Comparison of ENCODE assay signal across 1 cellular context in the genomic region with DNA sequence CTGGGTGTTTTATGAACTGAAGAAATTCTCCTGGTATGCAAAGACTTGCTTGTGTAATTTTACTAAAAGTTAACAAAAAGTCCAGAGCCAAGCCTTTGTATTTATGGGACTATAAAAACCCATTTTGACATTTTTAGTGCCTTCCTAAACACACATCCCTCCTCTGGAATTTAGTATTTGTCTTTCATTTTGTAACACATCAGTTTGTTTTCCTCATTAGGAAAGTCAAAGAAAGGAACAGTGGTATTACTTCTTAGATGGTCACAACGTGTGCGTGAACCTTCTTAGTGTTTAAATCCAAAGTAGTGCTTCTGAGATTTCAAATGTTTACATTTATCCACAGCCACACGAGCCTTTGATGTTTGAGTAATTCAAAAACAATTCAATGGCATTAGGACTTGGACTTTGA.
TF ChIP-seq lines count a peak whose summit lies in the region.

No MANE protein-coding gene starts in this region.

TF ChIP-seq in A549, 52 proteins besides CTCF, POLR2A, EP300 and RAD21:
- TF ChIP-seq, protein P1, sequence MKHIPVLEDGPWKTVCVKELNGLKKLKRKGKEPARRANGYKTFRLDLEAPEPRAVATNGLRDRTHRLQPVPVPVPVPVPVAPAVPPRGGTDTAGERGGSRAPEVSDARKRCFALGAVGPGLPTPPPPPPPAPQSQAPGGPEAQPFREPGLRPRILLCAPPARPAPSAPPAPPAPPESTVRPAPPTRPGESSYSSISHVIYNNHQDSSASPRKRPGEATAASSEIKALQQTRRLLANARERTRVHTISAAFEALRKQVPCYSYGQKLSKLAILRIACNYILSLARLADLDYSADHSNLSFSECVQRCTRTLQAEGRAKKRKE (CRISPR knock-in tag; IDR thresholded peaks at IDR 0.05; ENCODE audit: low read depth) = no peak
- no peak for TF ChIP-seq BHLHE40 (IDR thresholded peaks at IDR 0.05; ENCODE audit: low read depth, low read length)
- TF ChIP-seq SMC3 (IDR thresholded peaks at IDR 0.05) = peak; percentile 20; the same call in 2 of the 3 replicates
- no peak for TF ChIP-seq TP53 (CRISPR knock-in tag; IDR thresholded peaks at IDR 0.05)
- TF ChIP-seq ZSCAN20 (CRISPR knock-in tag; IDR thresholded peaks at IDR 0.05) = no peak
- TF ChIP-seq EHF (CRISPR knock-in tag; IDR thresholded peaks at IDR 0.05) = no peak
- TF ChIP-seq CBX2 (IDR thresholded peaks at IDR 0.05; ENCODE audit: borderline replicate concordance, low read depth) = no peak
- TF ChIP-seq GATA3 (IDR thresholded peaks at IDR 0.05; ENCODE audit: borderline replicate concordance) = peak; percentile 91
- TF ChIP-seq CHD2 (IDR thresholded peaks at IDR 0.05; ENCODE audit: low read length, partially characterized antibody) = no peak
- TF ChIP-seq CHD4 (IDR thresholded peaks at IDR 0.05; ENCODE audit: borderline replicate concordance) = no peak
- no peak for TF ChIP-seq NPAS2 (CRISPR knock-in tag; IDR thresholded peaks at IDR 0.05; ENCODE audit: borderline replicate concordance)
- TF ChIP-seq FOSL2 (IDR thresholded peaks at IDR 0.05) = no peak
- peak; percentile 64; the same call in 1 of the 2 replicates for TF ChIP-seq FOSL2 (CRISPR knock-in tag; IDR thresholded peaks at IDR 0.05)
- TF ChIP-seq HOXB13 (CRISPR knock-in tag; IDR thresholded peaks at IDR 0.05; ENCODE audit: low read depth) = no peak
- peak in 1 of 2 experiments; percentile 87; a peak in 3 of 5 replicates for TF ChIP-seq JUN (IDR thresholded peaks at IDR 0.05)
- no peak for TF ChIP-seq MAZ (IDR thresholded peaks at IDR 0.05; ENCODE audit: borderline replicate concordance, low read depth, low read length)
- TF ChIP-seq, protein P2, sequence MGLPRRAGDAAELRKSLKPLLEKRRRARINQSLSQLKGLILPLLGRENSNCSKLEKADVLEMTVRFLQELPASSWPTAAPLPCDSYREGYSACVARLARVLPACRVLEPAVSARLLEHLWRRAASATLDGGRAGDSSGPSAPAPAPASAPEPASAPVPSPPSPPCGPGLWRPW (IDR thresholded peaks at IDR 0.05) = no peak
- TF ChIP-seq NR3C1 (IDR thresholded peaks at IDR 0.05) = no peak
- TF ChIP-seq KDM5A (IDR thresholded peaks at IDR 0.05) = no peak
- TF ChIP-seq, protein P3, sequence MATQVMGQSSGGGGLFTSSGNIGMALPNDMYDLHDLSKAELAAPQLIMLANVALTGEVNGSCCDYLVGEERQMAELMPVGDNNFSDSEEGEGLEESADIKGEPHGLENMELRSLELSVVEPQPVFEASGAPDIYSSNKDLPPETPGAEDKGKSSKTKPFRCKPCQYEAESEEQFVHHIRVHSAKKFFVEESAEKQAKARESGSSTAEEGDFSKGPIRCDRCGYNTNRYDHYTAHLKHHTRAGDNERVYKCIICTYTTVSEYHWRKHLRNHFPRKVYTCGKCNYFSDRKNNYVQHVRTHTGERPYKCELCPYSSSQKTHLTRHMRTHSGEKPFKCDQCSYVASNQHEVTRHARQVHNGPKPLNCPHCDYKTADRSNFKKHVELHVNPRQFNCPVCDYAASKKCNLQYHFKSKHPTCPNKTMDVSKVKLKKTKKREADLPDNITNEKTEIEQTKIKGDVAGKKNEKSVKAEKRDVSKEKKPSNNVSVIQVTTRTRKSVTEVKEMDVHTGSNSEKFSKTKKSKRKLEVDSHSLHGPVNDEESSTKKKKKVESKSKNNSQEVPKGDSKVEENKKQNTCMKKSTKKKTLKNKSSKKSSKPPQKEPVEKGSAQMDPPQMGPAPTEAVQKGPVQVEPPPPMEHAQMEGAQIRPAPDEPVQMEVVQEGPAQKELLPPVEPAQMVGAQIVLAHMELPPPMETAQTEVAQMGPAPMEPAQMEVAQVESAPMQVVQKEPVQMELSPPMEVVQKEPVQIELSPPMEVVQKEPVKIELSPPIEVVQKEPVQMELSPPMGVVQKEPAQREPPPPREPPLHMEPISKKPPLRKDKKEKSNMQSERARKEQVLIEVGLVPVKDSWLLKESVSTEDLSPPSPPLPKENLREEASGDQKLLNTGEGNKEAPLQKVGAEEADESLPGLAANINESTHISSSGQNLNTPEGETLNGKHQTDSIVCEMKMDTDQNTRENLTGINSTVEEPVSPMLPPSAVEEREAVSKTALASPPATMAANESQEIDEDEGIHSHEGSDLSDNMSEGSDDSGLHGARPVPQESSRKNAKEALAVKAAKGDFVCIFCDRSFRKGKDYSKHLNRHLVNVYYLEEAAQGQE (IDR thresholded peaks at IDR 0.05) = no peak
- TF ChIP-seq, protein P4, sequence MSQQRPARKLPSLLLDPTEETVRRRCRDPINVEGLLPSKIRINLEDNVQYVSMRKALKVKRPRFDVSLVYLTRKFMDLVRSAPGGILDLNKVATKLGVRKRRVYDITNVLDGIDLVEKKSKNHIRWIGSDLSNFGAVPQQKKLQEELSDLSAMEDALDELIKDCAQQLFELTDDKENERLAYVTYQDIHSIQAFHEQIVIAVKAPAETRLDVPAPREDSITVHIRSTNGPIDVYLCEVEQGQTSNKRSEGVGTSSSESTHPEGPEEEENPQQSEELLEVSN (IDR thresholded peaks at IDR 0.05; ENCODE audit: borderline replicate concordance, low read depth) = no peak
- TF ChIP-seq NFE2L2 (conservative IDR thresholded peaks at IDR 0.05; ENCODE audit: low read length) = no peak
- TF ChIP-seq HDAC2 (IDR thresholded peaks at IDR 0.05) = no peak
- TF ChIP-seq RCOR1 (IDR thresholded peaks at IDR 0.05; ENCODE audit: low read depth, low read length) = no peak
- TF ChIP-seq, protein P5, sequence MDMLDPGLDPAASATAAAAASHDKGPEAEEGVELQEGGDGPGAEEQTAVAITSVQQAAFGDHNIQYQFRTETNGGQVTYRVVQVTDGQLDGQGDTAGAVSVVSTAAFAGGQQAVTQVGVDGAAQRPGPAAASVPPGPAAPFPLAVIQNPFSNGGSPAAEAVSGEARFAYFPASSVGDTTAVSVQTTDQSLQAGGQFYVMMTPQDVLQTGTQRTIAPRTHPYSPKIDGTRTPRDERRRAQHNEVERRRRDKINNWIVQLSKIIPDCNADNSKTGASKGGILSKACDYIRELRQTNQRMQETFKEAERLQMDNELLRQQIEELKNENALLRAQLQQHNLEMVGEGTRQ (IDR thresholded peaks at IDR 0.05) = no peak
- TF ChIP-seq RARB (CRISPR knock-in tag; IDR thresholded peaks at IDR 0.05) = peak; percentile 55; the same call in 1 of the 2 replicates
- TF ChIP-seq EHMT2 (IDR thresholded peaks at IDR 0.05; ENCODE audit: low read depth) = no peak
- TF ChIP-seq RNF2 (IDR thresholded peaks at IDR 0.05; ENCODE audit: borderline replicate concordance, low read depth) = no peak
- no peak for TF ChIP-seq CBX8 (IDR thresholded peaks at IDR 0.05)
- peak; percentile 83; the same call in 2 of the 3 replicates for TF ChIP-seq BCL3 (IDR thresholded peaks at IDR 0.05)
- no peak for TF ChIP-seq RFX5 (IDR thresholded peaks at IDR 0.05)
- TF ChIP-seq ZFP36 (IDR thresholded peaks at IDR 0.05; ENCODE audit: borderline replicate concordance, partially characterized antibody) = no peak
- TF ChIP-seq HOXA7 (CRISPR knock-in tag; IDR thresholded peaks at IDR 0.05) = no peak
- peak; percentile 36; the same call in 1 of the 2 replicates for TF ChIP-seq MAX (IDR thresholded peaks at IDR 0.05)
- TF ChIP-seq FOSB (CRISPR knock-in tag; IDR thresholded peaks at IDR 0.05) = no peak
- no peak for TF ChIP-seq ZC3H11A (IDR thresholded peaks at IDR 0.05)
- 0 out of 2 replicates have a peak, but pooled peaks have one; percentile 30 for TF ChIP-seq PBX3 (IDR thresholded peaks at IDR 0.05)
- no peak for TF ChIP-seq PHF8 (IDR thresholded peaks at IDR 0.05; ENCODE audit: borderline replicate concordance, low read depth)
- no peak for TF ChIP-seq FOXS1 (CRISPR knock-in tag; IDR thresholded peaks at IDR 0.05)
- peak; percentile 73 for TF ChIP-seq JUNB (IDR thresholded peaks at IDR 0.05)
- TF ChIP-seq MAFK (IDR thresholded peaks at IDR 0.05; ENCODE audit: partially characterized antibody) = no peak
- no peak for TF ChIP-seq ESRRA (IDR thresholded peaks at IDR 0.05; ENCODE audit: borderline replicate concordance, low read length)
- TF ChIP-seq MYC (IDR thresholded peaks at IDR 0.05; ENCODE audit: borderline replicate concordance, low read length) = no peak
- no peak for TF ChIP-seq POLR2AphosphoS2 (conservative IDR thresholded peaks at IDR 0.05; ENCODE audit: low read length)
- no peak for TF ChIP-seq ZNF302 (CRISPR knock-in tag; IDR thresholded peaks at IDR 0.05)
- TF ChIP-seq KDM1A (IDR thresholded peaks at IDR 0.05; ENCODE audit: low read depth) = no peak
- TF ChIP-seq TFCP2L1 (CRISPR knock-in tag; IDR thresholded peaks at IDR 0.05) = no peak
- TF ChIP-seq HOXB5 (CRISPR knock-in tag; IDR thresholded peaks at IDR 0.05) = no peak
- no peak for TF ChIP-seq HMGXB4 (CRISPR knock-in tag; IDR thresholded peaks at IDR 0.05; ENCODE audit: borderline replicate concordance)
- no peak for TF ChIP-seq SREBF2 (IDR thresholded peaks at IDR 0.05)
- TF ChIP-seq, protein P6, sequence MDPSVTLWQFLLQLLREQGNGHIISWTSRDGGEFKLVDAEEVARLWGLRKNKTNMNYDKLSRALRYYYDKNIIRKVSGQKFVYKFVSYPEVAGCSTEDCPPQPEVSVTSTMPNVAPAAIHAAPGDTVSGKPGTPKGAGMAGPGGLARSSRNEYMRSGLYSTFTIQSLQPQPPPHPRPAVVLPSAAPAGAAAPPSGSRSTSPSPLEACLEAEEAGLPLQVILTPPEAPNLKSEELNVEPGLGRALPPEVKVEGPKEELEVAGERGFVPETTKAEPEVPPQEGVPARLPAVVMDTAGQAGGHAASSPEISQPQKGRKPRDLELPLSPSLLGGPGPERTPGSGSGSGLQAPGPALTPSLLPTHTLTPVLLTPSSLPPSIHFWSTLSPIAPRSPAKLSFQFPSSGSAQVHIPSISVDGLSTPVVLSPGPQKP (IDR thresholded peaks at IDR 0.05; ENCODE audit: low read depth, low read length) = no peak
- TF ChIP-seq HEYL (CRISPR knock-in tag; IDR thresholded peaks at IDR 0.05) = no peak
- peak; percentile 64 to 83; a peak in 3 of 4 replicates for TF ChIP-seq CEBPB (IDR thresholded peaks at IDR 0.05)
